In genomic region chr1:37474697-37475379, GRCh38 we compare ENCODE assay signal across 8 cellular contexts. TPM values are rescaled to one million over a fixed set of nuclear protein-coding genes. Genes with fewer than 3 reads are reported as not detected.
DNase-seq lines count a peak whose midpoint lies in the region; ATAC-seq and TF ChIP-seq lines count a peak whose summit lies in the region.

No MANE protein-coding gene starts in this region.

- DNase-seq in NK-92 treated with Interleukin-12 subunit alpha and Interleukin-12 subunit beta, amount 100 ng/mL, for 24 hours (lab: John Stamatoyannopoulos, UW): peak; percentile 58
- DNase-seq in NK-92 (lab: John Stamatoyannopoulos, UW; ENCODE audit: unreplicated experiment) (no peak), RWPE1 (ENCODE audit: low spot score) (no peak), dorsolateral prefrontal cortex (peak in 2 of 10 donors; percentile 34 to 52), aorta (peak in 1 of 2 donors; percentile 66), DMS153 (lab: John Stamatoyannopoulos, UW) (no peak), cortex of kidney (lab: John Stamatoyannopoulos, UW) (no peak)

- CTCF ChIA-PET in RWPE1 (lab: Yijun Ruan, JAX): interaction anchor here (0.7 to 4.7 kb wide), 3 partner anchors 12 to 207 kb away, joined by 3 to 32 read pairs (median 3); no protein-coding TSS in a partner anchor

- H3K4me3 ChIP-seq in dorsolateral prefrontal cortex (peak overlapping the region; percentile 54 to 90 (median 78)), mononuclear cell (ENCODE audit: low read length) (peak overlapping the region; percentile 86), aorta (ENCODE audit: low read length in 2 of 2) (peak overlapping the region; percentile 33 to 61)

- WGBS in aorta, 2 donors: 1 to 2% methylated on average over 28 to 38 of the region's 38 CpGs

- H3K9me3 ChIP-seq in mononuclear cell (ENCODE audit: low read depth, low read length): no peaks in the 10 kb centered on the region
- no peaks in the 10 kb centered on the region for H3K9me3 ChIP-seq in aorta (ENCODE audit: control insufficient read depth, low read length)

- H3K36me3 ChIP-seq in aorta (ENCODE audit: control insufficient read depth in 1 of 2, insufficient read depth in 2 of 2, low read length in 1 of 2): no peaks in the 10 kb centered on the region

- H3K4me1 ChIP-seq in mononuclear cell (ENCODE audit: insufficient read depth, low read length): peaks cover 79% of the 10 kb centered on the region
- no peaks in the 10 kb centered on the region for H3K4me1 ChIP-seq in aorta (ENCODE audit: control insufficient read depth in 1 of 2, insufficient read depth in 2 of 2, low read length in 2 of 2)

- TF ChIP-seq CTCF in RWPE1 (conservative IDR thresholded peaks at IDR 0.05; ENCODE audit: low read depth) (no peak), dorsolateral prefrontal cortex (IDR thresholded peaks at IDR 0.05 in 54 of 56, conservative IDR thresholded peaks at IDR 0.05 in 2 of 56; ENCODE audit: low read depth in 1 of 56, partially characterized antibody in 56 of 56) (no peak)

- ATAC-seq in aorta (ENCODE audit: low FRiP score): no peak

- no peaks in the 10 kb centered on the region for H3K27me3 ChIP-seq in dorsolateral prefrontal cortex
- H3K27me3 ChIP-seq in mononuclear cell (ENCODE audit: insufficient read depth, low read length): no peaks in the 10 kb centered on the region
- H3K27me3 ChIP-seq in aorta (ENCODE audit: control insufficient read depth in 1 of 2, insufficient read depth in 2 of 2, low read length in 1 of 2): no peaks in the 10 kb centered on the region

- peak overlapping the region; percentile 100 for H3K27ac ChIP-seq in RWPE1
- peak overlapping the region in 46 of 59 donors; percentile 6 to 89 (median 73) for H3K27ac ChIP-seq in dorsolateral prefrontal cortex
- peak overlapping the region; percentile 76 for H3K27ac ChIP-seq in aorta (ENCODE audit: low read depth in 1 of 2, low read length in 2 of 2)

- POLR2A ChIA-PET in RWPE1 (lab: Yijun Ruan, JAX; ENCODE audit: low non-redundant PET): interaction anchor here (0.6 to 4.8 kb wide), 3 partner anchors 11 to 1063 kb away, joined by 3 to 19 read pairs (median 3); no protein-coding TSS in a partner anchor

- intact Hi-C loops in dorsolateral prefrontal cortex (cut with DNase I) (loop anchor here in 1 of 2 donors (5.0 to 10.0 kb wide), 2 partner anchors 37 to 80 kb away; partner anchors contain the start of genes DNALI1, MEAF6 and SNIP1), aorta (cut with DNase I) (loop anchor here in 1 of 2 donors (10.0 kb wide), 2 partner anchors 80 to 520 kb away; partner anchors contain the start of genes DNALI1, SF3A3 and SNIP1)

RNA-seq across cellular contexts. Expression of gene ZC3H12A, which starts 0.5 kb away (rescaled TPM):
- total RNA-seq in dorsolateral prefrontal cortex (1 to 10 TPM in 96 of 120 experiments, under 1 TPM in 24; 0.46 to 7.2 (median 1.7) TPM), mononuclear cell (160 TPM), aorta (10 to 100 TPM in 1 of 2 donors, 1 to 10 TPM in 1; 9.0 to 26.5 TPM)
- 10 to 100 TPM in 1 of 2 donors, 1 to 10 TPM in 1; 3.8 to 14.2 TPM for polyA plus RNA-seq in aorta

RNA-seq across cellular contexts. Expression of gene MEAF6, which starts 39.7 kb away (rescaled TPM):
- 100 to 1,000 TPM in 57 of 120 experiments, 10 to 100 TPM in 63; 44.2 to 132 (median 98.7) TPM for total RNA-seq in dorsolateral prefrontal cortex
- total RNA-seq in mononuclear cell: 65.3 TPM
- 10 to 100 TPM; 42.4 to 50.1 TPM for total RNA-seq in aorta
- 10 to 100 TPM; 50.7 to 54.1 TPM for polyA plus RNA-seq in aorta
